In the genomic region with DNA sequence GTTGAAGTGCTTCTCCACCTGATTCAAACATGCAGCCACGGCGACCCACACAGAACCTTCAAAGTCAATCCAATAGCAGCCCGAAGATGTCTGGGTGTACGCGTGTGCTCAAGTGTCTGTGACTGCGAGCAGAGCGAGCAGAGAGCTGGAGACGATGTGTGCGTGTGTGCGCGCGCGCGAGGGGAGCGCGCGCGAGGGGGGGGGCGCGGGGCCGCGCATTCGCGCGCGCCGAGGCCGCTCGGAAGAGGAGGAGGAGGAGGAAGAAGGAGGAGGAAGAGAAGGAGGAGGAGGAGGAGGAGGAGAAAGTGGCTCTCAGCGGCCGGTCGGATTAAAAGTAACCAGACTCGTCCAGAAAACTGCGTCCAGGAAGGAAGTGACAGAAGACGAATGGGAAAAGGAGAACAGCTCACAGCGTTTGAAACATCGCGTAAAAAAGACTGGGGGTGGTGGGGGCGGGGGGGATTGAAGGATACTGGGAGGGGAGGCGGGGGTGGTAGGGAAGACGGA, we compare ENCODE assay signal across 8 cellular contexts. TPM values are rescaled to one million over a fixed set of nuclear protein-coding genes. Genes with fewer than 3 reads are reported as not detected.
DNase-seq lines count a peak whose midpoint lies in the region; ATAC-seq and TF ChIP-seq lines count a peak whose summit lies in the region.

Gene MEF2C, minus strand, starts transcription at position 126 of the 507 bp plus-strand sequence. CDS start 59,396 bp downstream, outside the sequence.

- H3K9ac ChIP-seq in iPS-18a (ENCODE audit: low read length) = no peak within 1 kb of the TSS

- no TSS peak for BruUV-seq in Panc1 (replicated peaks; lab: Mats Ljungman, UMichigan)

- intact Hi-C loops in Panc1 (cut with micrococcal nuclease; ENCODE audit: unreplicated experiment) (loop anchor here (2.0 to 10.0 kb wide), 3 partner anchors 56 to 1382 kb away; no protein-coding TSS in a partner anchor), breast epithelium (cut with DNase I; ENCODE audit: low total_unique reads) (no loop called here)

- H3K36me3 ChIP-seq in Panc1 (ENCODE audit: control insufficient read depth, insufficient read depth, low read length) = no peaks in the 10 kb centered on the region; the same call in 1 of the 2 replicates
- H3K36me3 ChIP-seq in breast epithelium = no peaks in the 10 kb centered on the region
- no peaks in the 10 kb centered on the region for H3K36me3 ChIP-seq in iPS-18a (ENCODE audit: control insufficient read depth, low read depth, low read length)

- H3K27ac ChIP-seq in Panc1 (ENCODE audit: low read length) (peak within 1 kb of the TSS; percentile 92), breast epithelium (peak within 1 kb of the TSS; percentile 85 to 95), iPS-18a (ENCODE audit: low read length) (no peak within 1 kb of the TSS)

- no peaks in the 10 kb centered on the region for H3K9me3 ChIP-seq in Panc1 (ENCODE audit: control insufficient read depth, insufficient read depth, low read depth, low read length)
- H3K9me3 ChIP-seq in breast epithelium = no peaks in the 10 kb centered on the region
- no peaks in the 10 kb centered on the region for H3K9me3 ChIP-seq in iPS-18a (ENCODE audit: control insufficient read depth, low read depth, low read length)

- ATAC-seq in GM19043 (IDR thresholded peaks at IDR 0.05; ENCODE audit: low read depth, unreplicated experiment) (peak; percentile 33), Panc1 (peak; percentile 82)

- no peak for TF ChIP-seq POLR2A in breast epithelium (IDR thresholded peaks at IDR 0.05)

- H3K27me3 ChIP-seq in Panc1 (ENCODE audit: control insufficient read depth, insufficient read depth, low read length) (no peaks in the 10 kb centered on the region), breast epithelium (no peaks in the 10 kb centered on the region), iPS-18a (ENCODE audit: control insufficient read depth, insufficient read depth, low read length) (peaks cover 57% of the 10 kb centered on the region)

- in situ Hi-C loops in Panc1 (cut with HindIII; ENCODE audit: low pct_unique_long_range_greater_than_20kb, low sequenced_read_pairs) = no loop called here

- H3K4me1 ChIP-seq in Panc1 (ENCODE audit: control insufficient read depth, insufficient read depth, low read length) (peaks cover 47% of the 10 kb centered on the region), breast epithelium (no peaks in the 10 kb centered on the region), iPS-18a (ENCODE audit: control insufficient read depth, low read depth, low read length) (no peaks in the 10 kb centered on the region)

- peak in 13 of 14 donors; percentile 14 to 87 (median 75) for DNase-seq in C1 segment of cervical spinal cord (lab: John Stamatoyannopoulos, UW)
- DNase-seq in HS-5 (ENCODE audit: low read depth) = peak; percentile 51
- DNase-seq in Panc1 (ENCODE audit: low read depth, low spot score) = no peak
- DNase-seq in breast epithelium (ENCODE audit: low spot score in 2 of 2) = peak in 1 of 2 donors; percentile 57
- peak; percentile 92 for DNase-seq in retina
- DNase-seq in GM19240 (ENCODE audit: insufficient read length, low spot score) = no peak

- TF ChIP-seq CTCF in Panc1 (IDR thresholded peaks at IDR 0.05) (no peak), breast epithelium (IDR thresholded peaks at IDR 0.05) (no peak)

- POLR2A ChIA-PET in Panc1 (lab: Charles Lee) = interaction anchor here (0.6 kb wide), 2 partner anchors 53 to 155 kb away, joined by 3 to 4 read pairs; no protein-coding TSS in a partner anchor

- H3K4me3 ChIP-seq in Panc1 (ENCODE audit: low read depth in 2 of 2, low read length in 2 of 2) (peak within 1 kb of the TSS; percentile 66 to 79), breast epithelium (peak within 1 kb of the TSS; percentile 65 to 84 (median 68)), iPS-18a (ENCODE audit: low read length) (peak within 1 kb of the TSS; percentile 75)

- CTCF ChIA-PET in Panc1 (lab: Charles Lee) = interaction anchor here (0.7 kb wide), 1 partner anchor 156 kb away, joined by 3 read pairs; no protein-coding TSS in a partner anchor

RNA-seq across cellular contexts. Expression of gene MEF2C, which starts in this region (rescaled TPM):
- total RNA-seq in Panc1 (2021; ENCODE audit: unreplicated experiment) (9.9 TPM), breast epithelium (10 to 100 TPM; 27.4 to 41.8 (median 32.1) TPM)
- polyA plus RNA-seq in Panc1 (2012; ENCODE audit: insufficient read length) = 6.6 TPM

Comparison
In these comparisons a context has a peak if more than half of its experiments do, and no peak if none do; other contexts are left out.
1. DNase-seq: peak in C1 segment of cervical spinal cord (13 of 14), HS-5 (single experiment) and retina (single experiment); none in Panc1 (single experiment) and GM19240 (single experiment).
2. Peak in every context shown above with its lines, with median percentiles within 50 percentile points of each other: H3K4me3 ChIP-seq.